Comparison of ENCODE assay signal across 25 cellular contexts in the genomic region with DNA sequence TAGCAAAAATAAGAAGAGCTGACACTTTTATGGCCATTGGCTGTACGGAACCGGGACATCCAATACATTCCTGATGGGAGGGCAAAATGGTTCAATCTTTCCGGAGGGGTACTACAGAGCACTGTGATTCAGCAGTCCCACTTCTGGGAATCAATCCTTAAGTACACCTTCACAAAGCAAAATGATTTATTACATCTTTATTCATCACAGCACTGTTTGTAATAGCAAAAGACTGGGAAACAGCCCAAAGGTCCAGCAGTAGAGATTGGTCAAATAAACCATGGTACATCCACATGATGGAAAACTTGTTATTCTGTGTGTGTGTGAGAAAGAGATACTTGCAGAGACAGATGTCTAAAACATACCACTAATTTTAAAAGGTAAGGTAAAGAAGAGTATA. TPM values are rescaled to one million over a fixed set of nuclear protein-coding genes. Genes with fewer than 3 reads are reported as not detected.
"Had no signal": no experiment of that assay in that cellular context is flagged by ENCODE, and none has a peak within 500 bp of the region (broad histone marks: within the 10 kb centered on the region; RNA-seq: fewer than 3 reads in every experiment).

No MANE protein-coding gene starts in this region.

- H3K27me3 ChIP-seq: adrenal gland, hepatocyte, left lung, right atrium auricular region, spleen, thyroid gland had no signal

- ATAC-seq: activated CD8-positive, alpha-beta T cell treated with anti-CD3 and anti-CD28 coated beads, Interleukin-2, amount 10 ng/mL, durations not matched to agents 7 days and 5 days; left lung; naive thymus-derived CD8-positive, alpha-beta T cell; psoas muscle; T-cell had no signal

- H3K4me1 Mint-ChIP-seq: immature natural killer cell; naive thymus-derived CD8-positive, alpha-beta T cell; T-cell had no signal

- H3K9me3 ChIP-seq: adrenal gland, left lung, psoas muscle, right atrium auricular region, spleen, thyroid gland had no signal

- H3K36me3 ChIP-seq: adrenal gland, left lung, right atrium auricular region, spleen, thyroid gland had no signal

- H3K27ac ChIP-seq: hepatocyte, left lung, psoas muscle, right atrium auricular region, spleen, thyroid gland, VCaP had no signal

- H3K9me3 Mint-ChIP-seq: activated T-helper 1 cell treated with anti-CD3 and anti-CD28 coated beads, Interleukin-12 subunit alpha, Interleukin-12 subunit beta, Interleukin-2, Interleukin-4 antibody, amounts not matched to agents 30 ng/mL and 10 ng/mL and 1 ng/mL, durations not matched to agents 14 hours and 24 hours and 36 hours; endodermal cell; naive thymus-derived CD8-positive, alpha-beta T cell; T-cell; T-helper 2 cell treated with Interferon-gamma antibody and Interleukin-4, amounts not matched to agents 5 μg/mL and 100 μg/mL, for 36 hours had no signal

- H3K36me3 Mint-ChIP-seq: activated naive CD8-positive, alpha-beta T cell; immature natural killer cell; naive thymus-derived CD8-positive, alpha-beta T cell; T-cell had no signal

- H3K4me1 ChIP-seq: left lung, right atrium auricular region had no signal

- H2AFZ ChIP-seq: hepatocyte had no signal

- H3K4me2 ChIP-seq: hepatocyte had no signal

- H3K4me3 ChIP-seq: adrenal gland, coronary artery, hepatocyte, left lung, lung, psoas muscle, right atrium auricular region, spleen, thyroid gland had no signal

- H3K27ac Mint-ChIP-seq: activated CD8-positive, alpha-beta T cell treated with anti-CD3 and anti-CD28 coated beads, Interleukin-2, amount 10 ng/mL, durations not matched to agents 7 days and 5 days; activated naive CD8-positive, alpha-beta T cell; activated T-helper 1 cell treated with anti-CD3 and anti-CD28 coated beads, Interleukin-12 subunit alpha, Interleukin-12 subunit beta, Interleukin-2, Interleukin-4 antibody, amounts not matched to agents 30 ng/mL and 10 ng/mL and 1 ng/mL, durations not matched to agents 14 hours and 24 hours and 36 hours; endodermal cell; immature natural killer cell; naive thymus-derived CD8-positive, alpha-beta T cell; T-cell; T-helper 2 cell treated with Interferon-gamma antibody and Interleukin-4, amounts not matched to agents 5 μg/mL and 100 μg/mL, for 36 hours had no signal

- H3K4me3 Mint-ChIP-seq: activated CD8-positive, alpha-beta T cell treated with anti-CD3 and anti-CD28 coated beads, Interleukin-2, amount 10 ng/mL, durations not matched to agents 7 days and 5 days; activated naive CD8-positive, alpha-beta T cell; activated T-helper 1 cell treated with anti-CD3 and anti-CD28 coated beads, Interleukin-12 subunit alpha, Interleukin-12 subunit beta, Interleukin-2, Interleukin-4 antibody, amounts not matched to agents 30 ng/mL and 10 ng/mL and 1 ng/mL, durations not matched to agents 14 hours and 24 hours and 36 hours; endodermal cell; immature natural killer cell; naive thymus-derived CD8-positive, alpha-beta T cell; T-cell; T-helper 2 cell treated with Interferon-gamma antibody and Interleukin-4, amounts not matched to agents 5 μg/mL and 100 μg/mL, for 36 hours had no signal

- DNase-seq: activated CD4-positive, alpha-beta T cell treated with anti-CD3 and anti-CD28 coated beads, Interleukin-2, amount 50 U/mL, for 1 hour; activated CD4-positive, CD25-positive, alpha-beta regulatory T cell treated with anti-CD3 and anti-CD28 coated beads, Interleukin-2, amount 50 U/mL, for 72 hours; activated CD8-positive, alpha-beta T cell treated with anti-CD3 and anti-CD28 coated beads, Interleukin-2, amount 10 ng/mL, durations not matched to agents 7 days and 5 days; activated gamma-delta T cell; adrenal gland; endodermal cell; foreskin melanocyte; glutamatergic neuron; immature natural killer cell; left lung; naive thymus-derived CD8-positive, alpha-beta T cell; psoas muscle; spleen; stimulated activated CD4-positive, alpha-beta T cell treated with anti-CD3 and anti-CD28 coated beads, Interleukin-4, amount 100 ng/mL, for 1 hour; stimulated activated naive CD4-positive, alpha-beta T cell; T-cell; thyroid gland had no signal

RNA-seq across cellular contexts. Expression of gene GNG12, which starts 9.6 kb away (rescaled TPM):
- total RNA-seq: activated CD8-positive, alpha-beta T cell treated with anti-CD3 and anti-CD28 coated beads, Interleukin-2, amount 10 ng/mL, durations not matched to agents 7 days and 5 days; naive thymus-derived CD8-positive, alpha-beta T cell had no signal
- polyA plus RNA-seq: naive thymus-derived CD8-positive, alpha-beta T cell had no signal
